In genomic region chr3:12895391-12896205, GRCh38 we compare ENCODE assay signal across 11 cellular contexts. TPM values are rescaled to one million over a fixed set of nuclear protein-coding genes. Genes with fewer than 3 reads are reported as not detected.
DNase-seq lines count a peak whose midpoint lies in the region; ATAC-seq, FAIRE-seq and TF ChIP-seq lines count a peak whose summit lies in the region.
"Had no signal": no experiment of that assay in that cellular context is flagged by ENCODE, and none has a peak within 500 bp of the region (broad histone marks: within the 10 kb centered on the region; RNA-seq: fewer than 3 reads in every experiment).

No MANE protein-coding gene starts in this region.

- H3K4me2 ChIP-seq in HepG2 (ENCODE audit: low read depth, low read length): no peak overlapping the region
- H3K4me2 ChIP-seq: KMS-11 had no signal

- peak overlapping the region; percentile 66 for H3K27ac Mint-ChIP-seq in activated naive CD8-positive, alpha-beta T cell
- no peak overlapping the region for H3K27ac Mint-ChIP-seq in activated naive CD8-positive, alpha-beta T cell treated with anti-CD3 and anti-CD28 coated beads for 36 hours
- H3K27ac Mint-ChIP-seq in chondrocyte (ENCODE audit: unreplicated experiment) (no peak overlapping the region), type B pancreatic cell (peak overlapping the region; percentile 82)

- no TSS peak for BruUV-seq in HepG2 (replicated peaks; lab: Mats Ljungman, UMichigan)

- no peaks in the 10 kb centered on the region for H3K36me3 Mint-ChIP-seq in activated naive CD8-positive, alpha-beta T cell
- no peaks in the 10 kb centered on the region for H3K36me3 Mint-ChIP-seq in activated naive CD8-positive, alpha-beta T cell treated with anti-CD3 and anti-CD28 coated beads for 36 hours
- H3K36me3 Mint-ChIP-seq in chondrocyte (ENCODE audit: low read depth) (peaks cover 13% of the 10 kb centered on the region), type B pancreatic cell (no peaks in the 10 kb centered on the region)

- WGBS in HepG2 (ENCODE audit: low lambda C conversion rate): 75% methylated on average over 17 of the region's 17 CpGs

- DNase-seq in activated naive CD8-positive, alpha-beta T cell treated with anti-CD3 and anti-CD28 coated beads for 36 hours: no peak
- peak; percentile 68 for DNase-seq in chondrocyte (ENCODE audit: low spot score)
- DNase-seq in HepG2 (ENCODE audit: low spot score): no peak
- no peak for DNase-seq in type B pancreatic cell (ENCODE audit: extremely low spot score, unreplicated experiment)
- DNase-seq in OCI-M1 (lab: John Stamatoyannopoulos, UW): no peak
- DNase-seq in COLO829 (ENCODE audit: low spot score): no peak
- DNase-seq: effector CD4-positive, alpha-beta T cell; SW 1271 had no signal

- peak in 1 of 2 experiments; percentile 5; a peak in 1 of 4 replicates for TF ChIP-seq POLR2A in HepG2 (IDR thresholded peaks at IDR 0.05; ENCODE audit: insufficient read depth in 1 of 2, low read depth in 2 of 2, low read length in 2 of 2)

- no peaks in the 10 kb centered on the region for H3K9me3 Mint-ChIP-seq in activated naive CD8-positive, alpha-beta T cell (ENCODE audit: low read depth)
- H3K9me3 Mint-ChIP-seq in activated naive CD8-positive, alpha-beta T cell treated with anti-CD3 and anti-CD28 coated beads for 36 hours: no peaks in the 10 kb centered on the region
- H3K9me3 Mint-ChIP-seq in chondrocyte (ENCODE audit: low read depth) (no peaks in the 10 kb centered on the region), type B pancreatic cell (no peaks in the 10 kb centered on the region)

- no peak overlapping the region for H3K27ac ChIP-seq in HepG2 (ENCODE audit: extremely low read length, insufficient read depth, low read length)
- H3K27ac ChIP-seq: KMS-11 had no signal

- no peak overlapping the region for H3K9ac ChIP-seq in HepG2 (ENCODE audit: insufficient read depth, low read depth, low read length)
- H3K9ac ChIP-seq: KMS-11 had no signal

- ATAC-seq in HepG2: peak; percentile 5
- no peak for ATAC-seq in GM21515 (IDR thresholded peaks at IDR 0.05; ENCODE audit: unreplicated experiment)

- no peak for TF ChIP-seq RAD21 in HepG2 (CRISPR knock-in tag; IDR thresholded peaks at IDR 0.05)

- CTCF ChIA-PET in HepG2 (lab: Yijun Ruan, JAX; ENCODE audit: low intra/inter-chr PET ratio, low total read pairs): no interaction called here

- no peak for FAIRE-seq in HepG2 (lab: Jason Lieb, UNC)

- H3K9me3 ChIP-seq in HepG2 (ENCODE audit: low read length): no peaks in the 10 kb centered on the region

- TF ChIP-seq CTCF in chondrocyte (IDR thresholded peaks at IDR 0.05) (no peak), HepG2 (CRISPR knock-in tag; IDR thresholded peaks at IDR 0.05) (no peak), type B pancreatic cell (conservative IDR thresholded peaks at IDR 0.05) (no peak)

- no peak overlapping the region for H3K4me3 ChIP-seq in HepG2 (replicated peaks in 1 of 3; ENCODE audit: insufficient read depth in 1 of 3, low read depth in 2 of 3, low read length in 3 of 3)

- H3K27me3 ChIP-seq in HepG2 (ENCODE audit: control insufficient read depth in 1 of 2, insufficient read depth in 2 of 2, low read length in 2 of 2): peaks cover 0 to 5% of the 10 kb centered on the region in 2 experiments; a peak in 1 of 5 replicates

- peaks cover 47% of the 10 kb centered on the region for H3K4me1 ChIP-seq in HepG2 (ENCODE audit: insufficient read depth, low read length)

- no peak for TF ChIP-seq EP300 in HepG2 (IDR thresholded peaks at IDR 0.05; ENCODE audit: low read depth in 2 of 2, low read length in 2 of 2)
- no peak for TF ChIP-seq EP300 in HepG2 (CRISPR knock-in tag; IDR thresholded peaks at IDR 0.05; ENCODE audit: borderline replicate concordance)

- 0 out of 2 replicates have a peak, but pooled peaks cover 5% of the 10 kb centered on the region for H4K20me1 ChIP-seq in HepG2 (ENCODE audit: insufficient read depth, low read length)

- no peak overlapping the region for H2AFZ ChIP-seq in HepG2 (ENCODE audit: low read length)

- no peaks in the 10 kb centered on the region for H3K79me2 ChIP-seq in HepG2 (ENCODE audit: insufficient read depth, low read length)

- no peaks in the 10 kb centered on the region for H3K27me3 Mint-ChIP-seq in activated naive CD8-positive, alpha-beta T cell
- H3K27me3 Mint-ChIP-seq in activated naive CD8-positive, alpha-beta T cell treated with anti-CD3 and anti-CD28 coated beads for 36 hours: peaks cover 3% of the 10 kb centered on the region
- H3K27me3 Mint-ChIP-seq in chondrocyte (ENCODE audit: low read depth): peaks cover 7% of the 10 kb centered on the region
- peaks cover 9% of the 10 kb centered on the region for H3K27me3 Mint-ChIP-seq in type B pancreatic cell

- peaks cover 14% of the 10 kb centered on the region for H3K4me1 Mint-ChIP-seq in activated naive CD8-positive, alpha-beta T cell (ENCODE audit: low read depth)
- peaks cover 7% of the 10 kb centered on the region for H3K4me1 Mint-ChIP-seq in activated naive CD8-positive, alpha-beta T cell treated with anti-CD3 and anti-CD28 coated beads for 36 hours
- H3K4me1 Mint-ChIP-seq in chondrocyte (ENCODE audit: low read depth) (peaks cover 8% of the 10 kb centered on the region), type B pancreatic cell (ENCODE audit: unreplicated experiment) (peaks cover 40% of the 10 kb centered on the region)

- in situ Hi-C loops in HepG2 (cut with HindIII; ENCODE audit: extremely low pct_ligation_motif_present, low pct_unique_long_range_greater_than_20kb): no loop called here

- POLR2A ChIA-PET in HepG2 (lab: Yijun Ruan, JAX): interaction anchor here (0.8 kb wide), 1 partner anchor 88 kb away, joined by 3 read pairs; no protein-coding TSS in a partner anchor

- intact Hi-C loops in HepG2 (cut with micrococcal nuclease; ENCODE audit: unreplicated experiment): no loop called here

- peaks cover 4 to 15% of the 10 kb centered on the region in 2 experiments; a peak in 4 of 5 replicates for H3K36me3 ChIP-seq in HepG2 (replicated peaks in 1 of 2; ENCODE audit: control insufficient read depth in 1 of 2, insufficient read depth in 2 of 2, low read length in 2 of 2)

- no peak overlapping the region for H3K4me3 Mint-ChIP-seq in activated naive CD8-positive, alpha-beta T cell
- H3K4me3 Mint-ChIP-seq in activated naive CD8-positive, alpha-beta T cell treated with anti-CD3 and anti-CD28 coated beads for 36 hours: no peak overlapping the region
- H3K4me3 Mint-ChIP-seq in chondrocyte (ENCODE audit: unreplicated experiment): no peak overlapping the region
- H3K4me3 Mint-ChIP-seq in type B pancreatic cell: peak overlapping the region; percentile 24

TF ChIP-seq in HepG2, 621 proteins besides CTCF, POLR2A, EP300 and RAD21:
- peak; percentile 30 for TF ChIP-seq ZNF883 (CRISPR knock-in tag; IDR thresholded peaks at IDR 0.05; ENCODE audit: not compliant biosample characterization)
- TF ChIP-seq ATF7 (IDR thresholded peaks at IDR 0.05): peak; percentile 52
- TF ChIP-seq ATF7 (CRISPR knock-in tag; IDR thresholded peaks at IDR 0.05): no peak
- TF ChIP-seq POLR2AphosphoS5 (IDR thresholded peaks at IDR 0.05; ENCODE audit: low read depth, low read length): 0 out of 2 replicates have a peak, but pooled peaks have one; percentile 8
- no peak for TF ChIP-seq STAT6 (CRISPR knock-in tag; IDR thresholded peaks at IDR 0.05; ENCODE audit: borderline replicate concordance)

RNA-seq across cellular contexts. Expression of gene RPL32, which starts 54.2 kb away (rescaled TPM):
- total RNA-seq in activated naive CD8-positive, alpha-beta T cell treated with anti-CD3 and anti-CD28 coated beads for 36 hours: 1,000 to 10,000 TPM; 2,700 to 2,702 TPM
- 960 to 1,087 TPM (median 972 TPM) in 3 replicates for total RNA-seq in chondrocyte
- total RNA-seq in HepG2 (2016; rRNA removed; fragmentation: Illumina TruSeq; extraction: Trizol): 1,781 and 2,179 TPM in 2 replicates
- total RNA-seq in HepG2 (2016; cell fraction: cytosol; rRNA removed; fragmentation: Illumina TruSeq; extraction: Trizol; ENCODE audit: low read depth): 3,269 and 3,354 TPM in 2 replicates
- 1,702 and 2,262 TPM in 2 replicates for total RNA-seq in HepG2 (2016; cell fraction: insoluble cytoplasmic fraction; rRNA removed; fragmentation: Illumina TruSeq; extraction: Trizol)
- total RNA-seq in HepG2 (2016; cell fraction: membrane; rRNA removed; fragmentation: Illumina TruSeq; extraction: Trizol): 4,253 and 4,526 TPM in 2 replicates
- total RNA-seq in HepG2 (2016; cell fraction: nucleus; rRNA removed; fragmentation: Illumina TruSeq; extraction: Trizol): 560 and 609 TPM in 2 replicates
- polyA plus RNA-seq in HepG2 (2011; rRNA removed): 2,268 and 2,401 TPM in 2 replicates
- polyA plus RNA-seq in HepG2 (2011; cell fraction: cytosol; rRNA removed): 1,778 and 1,795 TPM in 2 replicates
- 459 and 538 TPM in 2 replicates for polyA plus RNA-seq in HepG2 (2011; cell fraction: nucleus; rRNA removed)
- polyA plus RNA-seq in HepG2 (2012): 2,727 and 3,505 TPM in 2 replicates
- polyA plus RNA-seq in HepG2 (2016; cell fraction: cytosol; fragmentation: Illumina TruSeq; extraction: Trizol; ENCODE audit: low read depth): 4,453 and 4,819 TPM in 2 replicates
- 2,446 and 2,535 TPM in 2 replicates for polyA plus RNA-seq in HepG2 (2016; cell fraction: insoluble cytoplasmic fraction; fragmentation: Illumina TruSeq; extraction: Trizol; ENCODE audit: low read depth)
- polyA plus RNA-seq in HepG2 (2016; cell fraction: membrane; fragmentation: Illumina TruSeq; extraction: Trizol; ENCODE audit: low read depth): 4,866 and 4,953 TPM in 2 replicates
- 1,119 and 1,145 TPM in 2 replicates for polyA plus RNA-seq in HepG2 (2016; cell fraction: nucleus; fragmentation: Illumina TruSeq; extraction: Trizol; ENCODE audit: insufficient read depth, low read depth)
- polyA minus RNA-seq in HepG2 (2011; rRNA and poly(A)+ RNA removed; ENCODE audit: low replicate concordance): 371 and 1,174 TPM in 2 replicates
- 694 and 812 TPM in 2 replicates for polyA minus RNA-seq in HepG2 (2011; cell fraction: cytosol; rRNA and poly(A)+ RNA removed)
- 216 and 257 TPM in 2 replicates for polyA minus RNA-seq in HepG2 (2011; cell fraction: nucleus; rRNA and poly(A)+ RNA removed)
- 1,894 and 1,964 TPM in 2 replicates for total RNA-seq in type B pancreatic cell (ENCODE audit: low replicate concordance)

Comparison
In these comparisons a context has a peak if more than half of its experiments do, and no peak if none do; other contexts are left out.
1. H3K27ac Mint-ChIP-seq: peak in activated naive CD8-positive, alpha-beta T cell (single experiment) and type B pancreatic cell (single experiment); none in activated naive CD8-positive, alpha-beta T cell treated with anti-CD3 and anti-CD28 coated beads for 36 hours (single experiment) and chondrocyte (single experiment).